8 cellular contexts compared by ENCODE assay signal in genomic region chr19:19033426-19034203, GRCh38. TPM values are rescaled to one million over a fixed set of nuclear protein-coding genes. Genes with fewer than 3 reads are reported as not detected.
DNase-seq lines count a peak whose midpoint lies in the region; ATAC-seq and TF ChIP-seq lines count a peak whose summit lies in the region.

Gene ARMC6, plus strand, starts transcription at chr19:19033603. Its CDS starts 607 bp downstream, at chr19:19034210.
Gene SUGP2, minus strand, starts transcription at chr19:19033517. Its CDS starts 2,446 bp downstream, at chr19:19031071.

- H3K27ac Mint-ChIP-seq in activated CD4-positive, alpha-beta T cell treated with anti-CD3 and anti-CD28 coated beads, Interleukin-2, amount 10 ng/mL, durations not matched to agents 24 days and 14 days, result peak within 1 kb of the TSS; percentile 96

- no peaks in the 10 kb centered on the region for H3K9me3 ChIP-seq in BE2C
- H3K9me3 ChIP-seq in colonic mucosa, result no peaks in the 10 kb centered on the region

- peaks cover 32% of the 10 kb centered on the region for H3K4me1 Mint-ChIP-seq in activated CD4-positive, alpha-beta T cell treated with anti-CD3 and anti-CD28 coated beads, Interleukin-2, amount 10 ng/mL, durations not matched to agents 24 days and 14 days

- H3K9ac ChIP-seq in colonic mucosa (ENCODE audit: low read depth in 2 of 2, low read length in 2 of 2), result peak within 1 kb of the TSS; percentile 91

- H3K27ac ChIP-seq in colonic mucosa, result peak within 1 kb of the TSS; percentile 96

- no peaks in the 10 kb centered on the region for H3K27me3 ChIP-seq in BE2C
- no peaks in the 10 kb centered on the region for H3K27me3 ChIP-seq in colonic mucosa

- H3K4me3 Mint-ChIP-seq in activated CD4-positive, alpha-beta T cell treated with anti-CD3 and anti-CD28 coated beads, Interleukin-2, amount 10 ng/mL, durations not matched to agents 24 days and 14 days, result peak within 1 kb of the TSS; percentile 95

- peak; percentile 94 for DNase-seq in BE2C
- peak; percentile 87 for DNase-seq in GM19240 (ENCODE audit: insufficient read length, low spot score)
- DNase-seq in NCI-H526 (lab: John Stamatoyannopoulos, UW), result peak; percentile 31 to 86
- DNase-seq in activated CD4-positive, alpha-beta T cell treated with anti-CD3 and anti-CD28 coated beads, Interleukin-2, amount 10 ng/mL, durations not matched to agents 24 days and 14 days, result peak; percentile 97
- DNase-seq in colonic mucosa, result peak; percentile 90
- peak; percentile 96 for DNase-seq in left kidney (ENCODE audit: low read depth, low spot score)
- DNase-seq in stimulated activated CD4-positive, alpha-beta T cell treated with anti-CD3 and anti-CD28 coated beads, Interleukin-1b, Interleukin-23, amount 100 ng/mL, for 4 hours (ENCODE audit: low read depth in 2 of 2), result peak; percentile 81 to 84

- peaks cover 1% of the 10 kb centered on the region for H3K27me3 Mint-ChIP-seq in activated CD4-positive, alpha-beta T cell treated with anti-CD3 and anti-CD28 coated beads, Interleukin-2, amount 10 ng/mL, durations not matched to agents 24 days and 14 days

- H3K4me1 ChIP-seq in BE2C, result no peaks in the 10 kb centered on the region
- no peaks in the 10 kb centered on the region for H3K4me1 ChIP-seq in colonic mucosa

- peak; percentile 57 for ATAC-seq in HG03457 (IDR thresholded peaks at IDR 0.05; ENCODE audit: unreplicated experiment)

- H3K4me3 ChIP-seq in BE2C (ENCODE audit: low read depth, low read length), result peak within 1 kb of the TSS; percentile 89
- H3K4me3 ChIP-seq in colonic mucosa, result peak within 1 kb of the TSS; percentile 93

- TF ChIP-seq CTCF in BE2C (IDR thresholded peaks at IDR 0.05; ENCODE audit: low read depth, low read length) (no peak), colonic mucosa (IDR thresholded peaks at IDR 0.05) (no peak)

- no peaks in the 10 kb centered on the region for H3K9me3 Mint-ChIP-seq in activated CD4-positive, alpha-beta T cell treated with anti-CD3 and anti-CD28 coated beads, Interleukin-2, amount 10 ng/mL, durations not matched to agents 24 days and 14 days

- peaks cover 54% of the 10 kb centered on the region for H3K36me3 ChIP-seq in BE2C
- H3K36me3 ChIP-seq in colonic mucosa, result no peaks in the 10 kb centered on the region

- peaks cover 34% of the 10 kb centered on the region for H3K36me3 Mint-ChIP-seq in activated CD4-positive, alpha-beta T cell treated with anti-CD3 and anti-CD28 coated beads, Interleukin-2, amount 10 ng/mL, durations not matched to agents 24 days and 14 days (ENCODE audit: low read depth)

- intact Hi-C loops in activated CD4-positive, alpha-beta T cell treated with anti-CD3 and anti-CD28 coated beads, Interleukin-2, amount 10 ng/mL, durations not matched to agents 24 days and 14 days (cut with micrococcal nuclease), result loop anchor here (1.0 to 5.0 kb wide), 3 partner anchors 105 to 201 kb away; partner anchors contain the start of genes BORCS8, RFXANK, TMEM161A and UPF1
- intact Hi-C loops in colonic mucosa (cut with DNase I), result no loop called here

RNA-seq across cellular contexts. Expression of gene ARMC6, which starts in this region (rescaled TPM):
- polyA plus RNA-seq in BE2C (2012; ENCODE audit: insufficient read depth, insufficient read length, low read depth), result 157 TPM
- 57.7 and 61.9 TPM in 2 replicates for total RNA-seq in activated CD4-positive, alpha-beta T cell treated with anti-CD3 and anti-CD28 coated beads, Interleukin-2, amount 10 ng/mL, durations not matched to agents 24 days and 14 days
- total RNA-seq in colonic mucosa, result 10 to 100 TPM; 15.0 to 29.4 TPM

RNA-seq across cellular contexts. Expression of gene SUGP2, which starts in this region (rescaled TPM):
- polyA plus RNA-seq in BE2C (2012; ENCODE audit: insufficient read depth, insufficient read length, low read depth), result 101 TPM
- 114 and 128 TPM in 2 replicates for total RNA-seq in activated CD4-positive, alpha-beta T cell treated with anti-CD3 and anti-CD28 coated beads, Interleukin-2, amount 10 ng/mL, durations not matched to agents 24 days and 14 days
- 10 to 100 TPM; 44.1 to 55.3 TPM for total RNA-seq in colonic mucosa

Comparison
In these comparisons a context has a peak if more than half of its experiments do, and no peak if none do; other contexts are left out.
1. Peak in every context shown above with its lines: DNase-seq, ATAC-seq, H3K4me3 ChIP-seq and H3K27ac ChIP-seq.